19 cellular contexts compared by ENCODE assay signal in genomic region chr6:135876048-135876447, GRCh38. TPM values are rescaled to one million over a fixed set of nuclear protein-coding genes. Genes with fewer than 3 reads are reported as not detected.
A peak's percentile ranks its signal among the peaks of the same experiment; 100 is the strongest.
DNase-seq lines count a peak whose midpoint lies in the region; ATAC-seq, FAIRE-seq and TF ChIP-seq lines count a peak whose summit lies in the region.
"Had no signal": no experiment of that assay in that cellular context is flagged by ENCODE, and none has a peak within 500 bp of the region (broad histone marks: within the 10 kb centered on the region; RNA-seq: fewer than 3 reads in every experiment).

No MANE protein-coding gene starts in this region.

- no peaks in the 10 kb centered on the region for H3K4me1 ChIP-seq in HepG2 (ENCODE audit: insufficient read depth, low read length)
- peaks cover 0 to 6% (median 0%) of the 10 kb centered on the region in 4 donors for H3K4me1 ChIP-seq in right lobe of liver
- H3K4me1 ChIP-seq in HEK293 (ENCODE audit: control insufficient read depth, insufficient read depth, low read length), result no peaks in the 10 kb centered on the region
- H3K4me1 ChIP-seq: testis had no signal

- H3K9me3 ChIP-seq in HepG2 (ENCODE audit: low read length), result no peaks in the 10 kb centered on the region
- H3K9me3 ChIP-seq in right lobe of liver, result no peaks in the 10 kb centered on the region
- H3K9me3 ChIP-seq in HEK293 (ENCODE audit: control insufficient read depth, insufficient read depth, low read depth, low read length), result no peaks in the 10 kb centered on the region
- H3K9me3 ChIP-seq: testis had no signal

- no peaks in the 10 kb centered on the region for H4K20me1 ChIP-seq in HepG2 (ENCODE audit: insufficient read depth, low read length)

- intact Hi-C loops in HepG2 (cut with micrococcal nuclease; ENCODE audit: unreplicated experiment) (no loop called here), right lobe of liver (cut with DNase I) (no loop called here)

- no peak overlapping the region for H3K27ac ChIP-seq in HepG2 (ENCODE audit: extremely low read length, insufficient read depth, low read length)
- no peak overlapping the region for H3K27ac ChIP-seq in right lobe of liver
- no peak overlapping the region for H3K27ac ChIP-seq in HEK293 (ENCODE audit: extremely low read depth, low read depth, low read length)
- H3K27ac ChIP-seq: testis had no signal

- peak overlapping the region in 3 of 5 donors; percentile 7 to 60 (median 37) for H3K4me3 Mint-ChIP-seq in immature natural killer cell
- H3K4me3 Mint-ChIP-seq: activated CD4-positive, alpha-beta T cell treated with anti-CD3 and anti-CD28 coated beads, Interleukin-2, amount 10 ng/mL, durations not matched to agents 24 days and 14 days; mesothelial cell of epicardium; neural crest cell had no signal

- H3K9me3 Mint-ChIP-seq in immature natural killer cell, result no peaks in the 10 kb centered on the region
- H3K9me3 Mint-ChIP-seq: activated CD4-positive, alpha-beta T cell treated with anti-CD3 and anti-CD28 coated beads, Interleukin-2, amount 10 ng/mL, durations not matched to agents 24 days and 14 days; neural crest cell had no signal

- ATAC-seq in HepG2 (peak; percentile 71), right lobe of liver (no peak), HG03135 (IDR thresholded peaks at IDR 0.05; ENCODE audit: unreplicated experiment) (no peak)

- H3K4me2 ChIP-seq in HepG2 (ENCODE audit: low read depth, low read length), result no peak overlapping the region

- H3K36me3 ChIP-seq in HepG2 (replicated peaks in 1 of 2; ENCODE audit: control insufficient read depth in 1 of 2, insufficient read depth in 2 of 2, low read length in 2 of 2) (no peaks in the 10 kb centered on the region), right lobe of liver (no peaks in the 10 kb centered on the region), HEK293 (ENCODE audit: control insufficient read depth in 2 of 2, insufficient read depth in 1 of 2, low read length in 2 of 2) (no peaks in the 10 kb centered on the region)

- no peak for FAIRE-seq in HepG2 (lab: Jason Lieb, UNC)

- H3K27me3 Mint-ChIP-seq in immature natural killer cell (ENCODE audit: low read depth in 3 of 3), result peaks cover 0 to 7% (median 0%) of the 10 kb centered on the region in 3 donors
- H3K27me3 Mint-ChIP-seq: activated CD4-positive, alpha-beta T cell treated with anti-CD3 and anti-CD28 coated beads, Interleukin-2, amount 10 ng/mL, durations not matched to agents 24 days and 14 days had no signal

- WGBS in HepG2 (ENCODE audit: low lambda C conversion rate), result 27% methylated on average over 4 of the region's 4 CpGs
- WGBS in right lobe of liver (ENCODE audit: insufficient coverage, low coverage, low lambda C conversion rate, missing lambda C conversion rate), result 70% methylated on average over 2 of the region's 4 CpGs

- no peak for TF ChIP-seq RAD21 in HepG2 (CRISPR knock-in tag; IDR thresholded peaks at IDR 0.05)

- no peaks in the 10 kb centered on the region for H3K27me3 ChIP-seq in HepG2 (ENCODE audit: control insufficient read depth in 1 of 2, insufficient read depth in 2 of 2, low read length in 2 of 2)
- H3K27me3 ChIP-seq in right lobe of liver, result no peaks in the 10 kb centered on the region
- H3K27me3 ChIP-seq: testis had no signal

- H2AFZ ChIP-seq in HepG2 (ENCODE audit: low read length), result no peak overlapping the region

- H3K27ac Mint-ChIP-seq in immature natural killer cell, result peak overlapping the region; percentile 41 to 73 (median 51)
- H3K27ac Mint-ChIP-seq: activated CD4-positive, alpha-beta T cell treated with anti-CD3 and anti-CD28 coated beads, Interleukin-2, amount 10 ng/mL, durations not matched to agents 24 days and 14 days; mesothelial cell of epicardium had no signal

- H3K4me3 ChIP-seq in HepG2 (replicated peaks in 1 of 3; ENCODE audit: insufficient read depth in 1 of 3, low read depth in 2 of 3, low read length in 3 of 3) (no peak overlapping the region), right lobe of liver (no peak overlapping the region), HEK293 (ENCODE audit: low read depth, low read length) (no peak overlapping the region)
- H3K4me3 ChIP-seq: testis had no signal

- no TSS peak for BruUV-seq in HepG2 (replicated peaks; lab: Mats Ljungman, UMichigan)

- no peak for DNase-seq in HepG2 (ENCODE audit: low spot score)
- DNase-seq in right lobe of liver, result no peak
- DNase-seq in immature natural killer cell, result peak in 2 of 3 donors; percentile 10
- DNase-seq in activated CD4-positive, CD25-positive, alpha-beta regulatory T cell (lab: John Stamatoyannopoulos, UW), result no peak
- no peak for DNase-seq in GM13976 (ENCODE audit: low spot score)
- DNase-seq: activated CD4-positive, alpha-beta T cell treated with anti-CD3 and anti-CD28 coated beads, Interleukin-2, amount 10 ng/mL, durations not matched to agents 24 days and 14 days; COR-L47; effector CD4-positive, alpha-beta T cell; HCEC 1CT; Karpas-422; NCI-H187; NCI-H69; stimulated activated CD8-positive, alpha-beta memory T cell treated with anti-CD3 and anti-CD28 coated beads, Interleukin-4, amount 100 ng/mL, for 48 hours; testis had no signal

- POLR2A ChIA-PET in HepG2 (lab: Yijun Ruan, JAX) (no interaction called here), HEK293 (lab: Yijun Ruan, JAX) (no interaction called here)

- TF ChIP-seq EP300 in HepG2 (IDR thresholded peaks at IDR 0.05; ENCODE audit: low read depth in 2 of 2, low read length in 2 of 2), result no peak
- TF ChIP-seq EP300 in HepG2 (CRISPR knock-in tag; IDR thresholded peaks at IDR 0.05; ENCODE audit: borderline replicate concordance), result no peak

- in situ Hi-C loops in HepG2 (cut with HindIII; ENCODE audit: extremely low pct_ligation_motif_present, low pct_unique_long_range_greater_than_20kb), result no loop called here
- in situ Hi-C loops in GM13976 (cut with MboI; ENCODE audit: low sequenced_read_pairs, unreplicated experiment), result no loop called here

- no peak for TF ChIP-seq CTCF in HepG2 (CRISPR knock-in tag; IDR thresholded peaks at IDR 0.05)
- no peak for TF ChIP-seq CTCF in right lobe of liver (IDR thresholded peaks at IDR 0.05)
- no peak for TF ChIP-seq CTCF in HEK293 (tag by site-specific recombination; IDR thresholded peaks at IDR 0.05)
- TF ChIP-seq CTCF in GM13976 (IDR thresholded peaks at IDR 0.05; ENCODE audit: borderline replicate concordance, control extremely low read depth, extremely low read depth, insufficient read depth, missing control alignments), result no peak

- CTCF ChIA-PET in HepG2 (lab: Yijun Ruan, JAX; ENCODE audit: low intra/inter-chr PET ratio, low total read pairs) (no interaction called here), HEK293 (lab: Yijun Ruan, JAX) (interaction anchor here (0.5 kb wide), 1 partner anchor 1751 kb away, joined by 4 read pairs; no protein-coding TSS in a partner anchor)

- no peaks in the 10 kb centered on the region for H3K79me2 ChIP-seq in HepG2 (ENCODE audit: insufficient read depth, low read length)

- H3K36me3 Mint-ChIP-seq in immature natural killer cell, result peaks cover 0 to 4% (median 0%) of the 10 kb centered on the region in 3 donors
- H3K36me3 Mint-ChIP-seq: mesothelial cell of epicardium had no signal

- peaks cover 34 to 41% of the 10 kb centered on the region in 2 donors for H3K4me1 Mint-ChIP-seq in immature natural killer cell

- TF ChIP-seq POLR2A in HepG2 (IDR thresholded peaks at IDR 0.05; ENCODE audit: insufficient read depth in 1 of 2, low read depth in 2 of 2, low read length in 2 of 2), result no peak
- no peak for TF ChIP-seq POLR2A in right lobe of liver (IDR thresholded peaks at IDR 0.05)

- no peak overlapping the region for H3K9ac ChIP-seq in HepG2 (ENCODE audit: insufficient read depth, low read depth, low read length)

TF ChIP-seq in HepG2, 621 proteins besides CTCF, POLR2A, EP300 and RAD21 (continues in another document):
- TF ChIP-seq MTERF4 (CRISPR knock-in tag; IDR thresholded peaks at IDR 0.05), result no peak

TF ChIP-seq in HEK293, 187 proteins besides CTCF, POLR2A, EP300 and RAD21:
- TF ChIP-seq SCRT2 (tag by site-specific recombination; IDR thresholded peaks at IDR 0.05) (peak; percentile 44; the same call in 1 of the 2 replicates), ZNF580 (tag by site-specific recombination; IDR thresholded peaks at IDR 0.05) (no peak)

RNA-seq across cellular contexts. Expression of gene PDE7B, which starts 24.5 kb away (rescaled TPM):
- total RNA-seq in HepG2 (2016; rRNA removed; fragmentation: Illumina TruSeq; extraction: Trizol), result not detected in 2 replicates
- total RNA-seq in HepG2 (2016; cell fraction: cytosol; rRNA removed; fragmentation: Illumina TruSeq; extraction: Trizol; ENCODE audit: low read depth), result not detected in 2 replicates
- total RNA-seq in HepG2 (2016; cell fraction: insoluble cytoplasmic fraction; rRNA removed; fragmentation: Illumina TruSeq; extraction: Trizol), result not detected in 2 replicates
- total RNA-seq in HepG2 (2016; cell fraction: membrane; rRNA removed; fragmentation: Illumina TruSeq; extraction: Trizol), result not detected in 2 replicates
- not detected in 2 replicates for total RNA-seq in HepG2 (2016; cell fraction: nucleus; rRNA removed; fragmentation: Illumina TruSeq; extraction: Trizol)
- not detected in 2 replicates for polyA plus RNA-seq in HepG2 (2011; rRNA removed)
- polyA plus RNA-seq in HepG2 (2011; cell fraction: cytosol; rRNA removed), result not detected in 2 replicates
- not detected in 2 replicates for polyA plus RNA-seq in HepG2 (2011; cell fraction: nucleus; rRNA removed)
- polyA plus RNA-seq in HepG2 (2012), result not detected in 2 replicates
- polyA plus RNA-seq in HepG2 (2016; cell fraction: cytosol; fragmentation: Illumina TruSeq; extraction: Trizol; ENCODE audit: low read depth), result not detected in 2 replicates
- not detected in 2 replicates for polyA plus RNA-seq in HepG2 (2016; cell fraction: insoluble cytoplasmic fraction; fragmentation: Illumina TruSeq; extraction: Trizol; ENCODE audit: low read depth)
- polyA plus RNA-seq in HepG2 (2016; cell fraction: membrane; fragmentation: Illumina TruSeq; extraction: Trizol; ENCODE audit: low read depth), result not detected in 2 replicates
- not detected in 2 replicates for polyA plus RNA-seq in HepG2 (2016; cell fraction: nucleus; fragmentation: Illumina TruSeq; extraction: Trizol; ENCODE audit: insufficient read depth, low read depth)
- polyA minus RNA-seq in HepG2 (2011; rRNA and poly(A)+ RNA removed; ENCODE audit: low replicate concordance), result 14.3 TPM in 1 of 2 replicates, not detected in the other
- not detected in 2 replicates for polyA minus RNA-seq in HepG2 (2011; cell fraction: cytosol; rRNA and poly(A)+ RNA removed)
- polyA minus RNA-seq in HepG2 (2011; cell fraction: nucleus; rRNA and poly(A)+ RNA removed), result not detected in 2 replicates
- 1 to 10 TPM; 1.1 to 5.1 (median 1.9) TPM for total RNA-seq in right lobe of liver
- under 1 TPM in 1 of 3 donors, not detected in 2; 0.14 TPM for polyA plus RNA-seq in immature natural killer cell
- total RNA-seq: HT-29 had no signal

Comparison
In these comparisons a context has a peak if more than half of its experiments do, and no peak if none do; other contexts are left out.
1. DNase-seq: peak in immature natural killer cell (2 of 3); none in HepG2 (single experiment), right lobe of liver (0 of 3), activated CD4-positive, CD25-positive, alpha-beta regulatory T cell (0 of 4) and GM13976 (single experiment).